Comparison of ENCODE assay signal across 8 cellular contexts in the genomic region with DNA sequence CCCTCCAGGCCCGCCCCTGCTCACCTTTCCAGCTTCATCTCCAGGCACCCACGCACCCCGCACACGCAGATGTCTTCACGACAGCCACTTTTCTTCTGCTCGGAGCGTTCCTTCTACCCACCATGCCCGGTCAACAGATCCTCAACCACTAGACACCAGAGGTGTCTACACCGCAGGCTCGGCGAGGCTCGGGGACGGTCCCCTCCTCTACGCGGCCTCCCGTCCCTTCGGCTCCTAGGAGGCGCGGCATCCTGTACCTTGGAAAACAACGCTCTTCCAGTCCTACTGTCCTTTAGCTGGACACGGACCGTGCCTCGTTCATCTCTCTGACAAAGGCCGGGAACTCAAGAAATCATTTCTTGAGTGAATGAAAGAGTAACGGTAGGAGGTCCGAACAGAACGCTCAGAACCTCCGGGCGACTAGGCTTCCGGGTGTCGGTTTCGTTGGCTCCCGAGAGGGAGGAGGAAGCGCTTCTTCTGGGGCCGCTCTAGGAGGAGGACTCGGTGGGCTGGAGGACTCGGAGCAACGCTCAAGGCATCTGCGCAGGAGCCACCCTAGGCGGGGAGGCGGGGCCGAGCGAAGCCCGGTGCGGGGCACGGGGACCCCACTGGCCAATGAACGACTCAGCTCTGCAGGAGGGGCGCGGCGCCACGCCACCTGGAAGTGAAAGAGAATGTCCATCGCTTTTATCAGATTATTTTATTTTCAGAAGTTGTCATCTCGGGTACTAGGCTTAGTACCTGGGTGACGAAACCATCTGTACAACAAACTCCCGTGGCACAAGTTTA. TPM values are rescaled to one million over a fixed set of nuclear protein-coding genes. Genes with fewer than 3 reads are reported as not detected.
DNase-seq lines count a peak whose midpoint lies in the region; ATAC-seq and TF ChIP-seq lines count a peak whose summit lies in the region.

No MANE protein-coding gene starts in this region.

- ATAC-seq in GM21619 (IDR thresholded peaks at IDR 0.05; ENCODE audit: unreplicated experiment), result peak; percentile 98

- TF ChIP-seq RAD21 in Ishikawa (IDR thresholded peaks at IDR 0.05; ENCODE audit: low read depth), result no peak

- H3K4me1 ChIP-seq in mononuclear cell (ENCODE audit: insufficient read depth, low read length), result peaks cover 25% of the 10 kb centered on the region

- no peaks in the 10 kb centered on the region for H3K27me3 ChIP-seq in mononuclear cell (ENCODE audit: insufficient read depth, low read length)

- TF ChIP-seq EP300 in Ishikawa (IDR thresholded peaks at IDR 0.05; ENCODE audit: borderline replicate concordance), result no peak

- no peaks in the 10 kb centered on the region for H3K9me3 ChIP-seq in mononuclear cell (ENCODE audit: low read depth, low read length)

- DNase-seq in DMS153 treated with DMSO at 0.1 percent for 48 hours (lab: John Stamatoyannopoulos, UW; ENCODE audit: unreplicated experiment) (peak; percentile 88), OCI-M2 (lab: John Stamatoyannopoulos, UW; ENCODE audit: unreplicated experiment) (peak; percentile 75), epithelial cell of prostate (ENCODE audit: low read depth, low spot score) (peak; percentile 94)
- DNase-seq in activated T-cell treated with anti-CD3 and anti-CD28 coated beads, Interleukin-2, amount 50 U/mL, for 1 hour, result peak; percentile 98
- peak; percentile 98 to 99 for DNase-seq in stimulated activated CD8-positive, alpha-beta memory T cell treated with anti-CD3 and anti-CD28 coated beads, Interleukin-2, amount 100 ng/mL, for 48 hours (ENCODE audit: low read depth in 2 of 2)

- peak overlapping the region; percentile 80 for H3K27ac ChIP-seq in epithelial cell of prostate

- peak overlapping the region; percentile 96 for H3K4me3 ChIP-seq in mononuclear cell (ENCODE audit: low read length)

TF ChIP-seq in Ishikawa, 13 proteins besides CTCF, POLR2A, EP300 and RAD21:
- TF ChIP-seq, protein P1, sequence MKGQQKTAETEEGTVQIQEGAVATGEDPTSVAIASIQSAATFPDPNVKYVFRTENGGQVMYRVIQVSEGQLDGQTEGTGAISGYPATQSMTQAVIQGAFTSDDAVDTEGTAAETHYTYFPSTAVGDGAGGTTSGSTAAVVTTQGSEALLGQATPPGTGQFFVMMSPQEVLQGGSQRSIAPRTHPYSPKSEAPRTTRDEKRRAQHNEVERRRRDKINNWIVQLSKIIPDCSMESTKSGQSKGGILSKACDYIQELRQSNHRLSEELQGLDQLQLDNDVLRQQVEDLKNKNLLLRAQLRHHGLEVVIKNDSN (IDR thresholded peaks at IDR 0.05), result peak; percentile 91
- TF ChIP-seq CEBPB (IDR thresholded peaks at IDR 0.05) (0 out of 2 replicates have a peak, but pooled peaks have one; percentile 46), TAF1 (IDR thresholded peaks at IDR 0.05; ENCODE audit: low read depth) (peak; percentile 77; the same call in 1 of the 2 replicates), YY1 (IDR thresholded peaks at IDR 0.05; ENCODE audit: low read depth) (0 out of 2 replicates have a peak, but pooled peaks have one; percentile 26), TEAD4 (IDR thresholded peaks at IDR 0.05) (0 out of 2 replicates have a peak, but pooled peaks have one; percentile 5), CREB1 (IDR thresholded peaks at IDR 0.05; ENCODE audit: low read depth) (no peak), TCF12 (IDR thresholded peaks at IDR 0.05; ENCODE audit: low read depth) (no peak)
- TF ChIP-seq, protein P2, sequence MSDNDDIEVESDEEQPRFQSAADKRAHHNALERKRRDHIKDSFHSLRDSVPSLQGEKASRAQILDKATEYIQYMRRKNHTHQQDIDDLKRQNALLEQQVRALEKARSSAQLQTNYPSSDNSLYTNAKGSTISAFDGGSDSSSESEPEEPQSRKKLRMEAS (IDR thresholded peaks at IDR 0.05), result peak; percentile 69

RNA-seq across cellular contexts. Expression of a gene that starts 7.2 kb away (rescaled TPM):
- total RNA-seq in mononuclear cell, result 83.9 TPM

RNA-seq across cellular contexts. Expression of a gene that starts 14.5 kb away (rescaled TPM):
- total RNA-seq in mononuclear cell, result 4.5 TPM

RNA-seq across cellular contexts. Expression of a gene that starts 34.1 kb away (rescaled TPM):
- total RNA-seq in mononuclear cell, result 28.1 TPM

RNA-seq across cellular contexts. Expression of a gene that starts 34.7 kb away (rescaled TPM):
- total RNA-seq in mononuclear cell, result 8.7 TPM

RNA-seq across cellular contexts. Expression of a gene that starts 51.2 kb away (rescaled TPM):
- total RNA-seq in mononuclear cell, result not detected

Comparison
In these comparisons a context has a peak if more than half of its experiments do, and no peak if none do; other contexts are left out.
1. Peak in every context shown above with its lines: DNase-seq, ATAC-seq, H3K4me3 ChIP-seq and H3K27ac ChIP-seq.